1 cellular context compared by ENCODE assay signal in genomic region chr16:19331794-19332193, GRCh38.
TF ChIP-seq lines count a peak whose summit lies in the region.

No MANE protein-coding gene starts in this region.

TF ChIP-seq in K562, 482 proteins besides CTCF, POLR2A, EP300 and RAD21 (continued from another document):
- TF ChIP-seq ZNF407 (IDR thresholded peaks at IDR 0.05; ENCODE audit: low read depth) = no peak
- TF ChIP-seq HMG20B (CRISPR knock-in tag; IDR thresholded peaks at IDR 0.05) = no peak
- peak; percentile 87 for TF ChIP-seq PKNOX1 (IDR thresholded peaks at IDR 0.05)
- TF ChIP-seq YY1 (IDR thresholded peaks at IDR 0.05; ENCODE audit: borderline replicate concordance in 1 of 3, control insufficient read depth in 1 of 3, extremely low read depth in 1 of 3, insufficient read depth in 3 of 3, insufficient read length in 1 of 3, insufficient replicate concordance in 2 of 3, low read depth in 1 of 3, low read length in 2 of 3) = no peak
- TF ChIP-seq ESRRA (IDR thresholded peaks at IDR 0.05; ENCODE audit: borderline replicate concordance, low read depth) = peak; percentile 50; the same call in 1 of the 2 replicates
- TF ChIP-seq STAT5A (IDR thresholded peaks at IDR 0.05; ENCODE audit: borderline replicate concordance, low read length) = peak; percentile 75
- no peak for TF ChIP-seq SMC3 (conservative IDR thresholded peaks at IDR 0.05; ENCODE audit: insufficient read depth, low read depth, low read length)
- peak; percentile 79 for TF ChIP-seq MEIS2 (IDR thresholded peaks at IDR 0.05; ENCODE audit: partially characterized antibody)
- TF ChIP-seq ZBED1 (IDR thresholded peaks at IDR 0.05) = peak; percentile 99
- TF ChIP-seq ATF7 (IDR thresholded peaks at IDR 0.05) = 0 out of 2 replicates have a peak, but pooled peaks have one; percentile 10
- no peak for TF ChIP-seq KLF6 (CRISPR knock-in tag; IDR thresholded peaks at IDR 0.05; ENCODE audit: borderline replicate concordance)
- no peak for TF ChIP-seq CC2D1A (IDR thresholded peaks at IDR 0.05)
- TF ChIP-seq FOXP1 (CRISPR knock-in tag; IDR thresholded peaks at IDR 0.05) = no peak
- TF ChIP-seq PBX2 (CRISPR knock-in tag; IDR thresholded peaks at IDR 0.05; ENCODE audit: low read depth) = no peak
- TF ChIP-seq PBX2 (tag; conservative IDR thresholded peaks at IDR 0.05; ENCODE audit: low read depth) = 0 out of 2 replicates have a peak, but pooled peaks have one; percentile 14
- no peak for TF ChIP-seq C11orf30 (IDR thresholded peaks at IDR 0.05; ENCODE audit: low read depth)
TF ChIP-seq in K562: peak in this region for 8.
